8 cellular contexts compared by ENCODE assay signal in the genomic region with DNA sequence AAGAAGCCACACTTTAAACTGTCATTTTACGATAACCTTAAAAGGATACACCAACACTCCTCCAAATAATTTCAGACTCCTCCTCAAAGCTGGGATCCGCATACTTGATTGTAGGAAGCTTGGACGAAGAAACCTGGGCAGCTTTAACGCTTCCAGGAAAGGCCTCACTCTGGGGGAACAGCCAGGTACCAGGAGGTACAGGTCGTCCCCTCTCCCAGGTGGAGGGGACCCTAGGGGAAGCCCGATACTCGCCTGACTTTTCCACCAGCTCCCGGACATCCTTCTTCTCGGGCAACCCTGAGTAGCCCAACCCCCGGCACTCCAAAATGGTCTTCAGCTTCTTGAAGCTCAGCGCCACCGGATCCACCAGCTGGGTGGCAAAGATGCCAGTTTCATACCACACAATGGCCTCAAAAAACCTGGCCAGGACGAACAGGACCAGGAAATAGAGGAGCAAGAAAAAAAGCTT. TPM values are rescaled to one million over a fixed set of nuclear protein-coding genes. Genes with fewer than 3 reads are reported as not detected.
DNase-seq lines count a peak whose midpoint lies in the region; ATAC-seq and TF ChIP-seq lines count a peak whose summit lies in the region.

No MANE protein-coding gene starts in this region.

- H3K27me3 Mint-ChIP-seq in activated CD4-positive, alpha-beta memory T cell treated with anti-CD3 and anti-CD28 coated beads, Interleukin-2, amount 10 ng/mL, durations not matched to agents 7 days and 5 days, result peaks cover 12% of the 10 kb centered on the region
- peaks cover 3% of the 10 kb centered on the region for H3K27me3 Mint-ChIP-seq in nephron progenitor cell (ENCODE audit: low read depth, poor library complexity)

- H3K4me3 ChIP-seq in KMS-11 (IDR thresholded peaks at IDR 0.05; ENCODE audit: insufficient read depth, low read depth, low read length) (peak overlapping the region; percentile 68), urinary bladder (ENCODE audit: low read depth, low read length) (peak overlapping the region; percentile 93)

- no peaks in the 10 kb centered on the region for H3K9me3 Mint-ChIP-seq in activated CD4-positive, alpha-beta memory T cell treated with anti-CD3 and anti-CD28 coated beads, Interleukin-2, amount 10 ng/mL, durations not matched to agents 7 days and 5 days
- no peaks in the 10 kb centered on the region for H3K9me3 Mint-ChIP-seq in nephron progenitor cell

- peak overlapping the region; percentile 62 for H2AFZ ChIP-seq in KMS-11 (ENCODE audit: low read depth)

- H4K20me1 ChIP-seq in KMS-11 (ENCODE audit: insufficient read depth), result no peaks in the 10 kb centered on the region

- POLR2A ChIA-PET in activated CD4-positive, alpha-beta memory T cell treated with anti-CD3 and anti-CD28 coated beads, Interleukin-2, amount 10 ng/mL, durations not matched to agents 7 days and 5 days (lab: Charles Lee), result interaction anchor here (0.6 to 3.3 kb wide), 19 partner anchors 8 to 428 kb away, joined by 3 to 60 read pairs (median 4); a partner anchor contains a TSS

- peak overlapping the region; percentile 85 for H3K4me2 ChIP-seq in KMS-11

- DNase-seq in DMS53 treated with DMSO at 0.1 percent for 48 hours (lab: John Stamatoyannopoulos, UW; ENCODE audit: unreplicated experiment), result peak; percentile 39
- peak; percentile 40 for DNase-seq in activated CD4-positive, alpha-beta memory T cell treated with anti-CD3 and anti-CD28 coated beads, Interleukin-2, amount 10 ng/mL, durations not matched to agents 7 days and 5 days
- peak; percentile 18 for DNase-seq in fibroblast of gingiva (ENCODE audit: low read depth)
- peak; percentile 15 for DNase-seq in nephron progenitor cell
- no peak for DNase-seq in H4 (ENCODE audit: low spot score)

- peaks cover 23% of the 10 kb centered on the region for H3K4me1 Mint-ChIP-seq in activated CD4-positive, alpha-beta memory T cell treated with anti-CD3 and anti-CD28 coated beads, Interleukin-2, amount 10 ng/mL, durations not matched to agents 7 days and 5 days
- H3K4me1 Mint-ChIP-seq in nephron progenitor cell, result peaks cover 43% of the 10 kb centered on the region

- H3K36me3 Mint-ChIP-seq in activated CD4-positive, alpha-beta memory T cell treated with anti-CD3 and anti-CD28 coated beads, Interleukin-2, amount 10 ng/mL, durations not matched to agents 7 days and 5 days (ENCODE audit: low read depth), result peaks cover 31% of the 10 kb centered on the region
- peaks cover 21% of the 10 kb centered on the region for H3K36me3 Mint-ChIP-seq in nephron progenitor cell (ENCODE audit: low read depth)

- peak overlapping the region; percentile 95 for H3K27ac ChIP-seq in KMS-11
- H3K27ac ChIP-seq in urinary bladder (ENCODE audit: low read depth), result peak overlapping the region; percentile 99

- ATAC-seq in GM21717 (IDR thresholded peaks at IDR 0.05; ENCODE audit: unreplicated experiment), result no peak

- H3K27me3 ChIP-seq in KMS-11 (ENCODE audit: insufficient read depth, low read depth), result no peaks in the 10 kb centered on the region

- CTCF ChIA-PET in activated CD4-positive, alpha-beta memory T cell treated with anti-CD3 and anti-CD28 coated beads, Interleukin-2, amount 10 ng/mL, durations not matched to agents 7 days and 5 days (lab: Charles Lee), result interaction anchor here (1.0 to 2.3 kb wide), 5 partner anchors 38 to 401 kb away, joined by 3 to 7 read pairs (median 3); no protein-coding TSS in a partner anchor

- WGBS in urinary bladder, result under 1% methylated on average over 13 of the region's 13 CpGs

- peak overlapping the region; percentile 95 for H3K27ac Mint-ChIP-seq in activated CD4-positive, alpha-beta memory T cell treated with anti-CD3 and anti-CD28 coated beads, Interleukin-2, amount 10 ng/mL, durations not matched to agents 7 days and 5 days
- H3K27ac Mint-ChIP-seq in nephron progenitor cell, result peak overlapping the region; percentile 94

- H3K36me3 ChIP-seq in KMS-11 (ENCODE audit: insufficient read depth) (no peaks in the 10 kb centered on the region), urinary bladder (ENCODE audit: insufficient read depth) (peaks cover 5% of the 10 kb centered on the region)

- peak overlapping the region; percentile 90 for H3K9ac ChIP-seq in KMS-11

- H3K4me1 ChIP-seq in KMS-11 (ENCODE audit: low read depth, poor library complexity, severe bottlenecking) (peaks cover 36% of the 10 kb centered on the region), urinary bladder (ENCODE audit: insufficient read depth) (no peaks in the 10 kb centered on the region)

- peak overlapping the region; percentile 90 for H3K4me3 Mint-ChIP-seq in activated CD4-positive, alpha-beta memory T cell treated with anti-CD3 and anti-CD28 coated beads, Interleukin-2, amount 10 ng/mL, durations not matched to agents 7 days and 5 days
- peak overlapping the region; percentile 98 for H3K4me3 Mint-ChIP-seq in nephron progenitor cell

- TF ChIP-seq CTCF in KMS-11 (conservative IDR thresholded peaks at IDR 0.05; ENCODE audit: low read depth, low read length) (no peak), nephron progenitor cell (IDR thresholded peaks at IDR 0.05) (no peak)

- H3K79me2 ChIP-seq in KMS-11 (ENCODE audit: insufficient read depth, low read depth), result peaks cover 54% of the 10 kb centered on the region

RNA-seq across cellular contexts. Expression of a gene that starts 1.2 kb away (rescaled TPM):
- total RNA-seq in activated CD4-positive, alpha-beta memory T cell treated with anti-CD3 and anti-CD28 coated beads, Interleukin-2, amount 10 ng/mL, durations not matched to agents 7 days and 5 days, result 10 to 100 TPM; 18.9 to 19.9 TPM
- 40.5 TPM for total RNA-seq in urinary bladder
- polyA plus RNA-seq in urinary bladder, result 24.1 TPM
- 9.0 and 9.4 TPM in 2 replicates for total RNA-seq in H4 (2014; rRNA removed; shearing (Covaris generic))

RNA-seq across cellular contexts. Expression of a gene that starts 59.2 kb away (rescaled TPM):
- total RNA-seq in activated CD4-positive, alpha-beta memory T cell treated with anti-CD3 and anti-CD28 coated beads, Interleukin-2, amount 10 ng/mL, durations not matched to agents 7 days and 5 days, result 10 to 100 TPM; 39.1 to 41.5 TPM
- 69.4 TPM for total RNA-seq in urinary bladder
- polyA plus RNA-seq in urinary bladder, result 163 TPM
- total RNA-seq in H4 (2014; rRNA removed; shearing (Covaris generic)), result 69.2 and 72.1 TPM in 2 replicates
